ENCODE assay signal across 7 cellular contexts in the genomic region with DNA sequence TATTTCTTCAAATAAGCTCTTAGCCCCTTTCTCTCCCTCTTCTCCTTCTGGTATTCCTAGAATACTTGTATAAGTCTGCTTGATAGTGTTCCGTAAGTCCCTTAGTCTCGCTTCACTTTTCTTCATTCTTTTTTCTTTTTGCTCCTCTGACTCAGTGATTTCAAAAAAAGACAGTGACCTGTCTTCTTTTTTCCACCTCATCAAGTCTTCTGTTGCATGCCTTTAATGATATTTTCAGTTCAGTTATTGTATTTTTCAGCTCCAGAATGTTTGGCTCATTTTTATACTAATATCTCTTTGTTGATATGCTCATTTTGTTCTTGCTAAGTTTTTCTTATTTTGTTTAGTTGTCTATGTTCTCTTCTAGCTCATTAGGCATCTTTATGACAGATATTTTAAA.
"Had no signal": no experiment of that assay in that cellular context is flagged by ENCODE, and none has a peak within 500 bp of the region (broad histone marks: within the 10 kb centered on the region; RNA-seq: fewer than 3 reads in every experiment).

No MANE protein-coding gene starts in this region.

- H3K4me1 ChIP-seq: HAP-1 had no signal

- DNase-seq: GM23248, GOT3, H7, KG1 had no signal

- ATAC-seq: HCT116 had no signal

- H2AFZ ChIP-seq: GM23248 had no signal

- FAIRE-seq: HTR-8/SVneo had no signal

- H3K27ac ChIP-seq: GM23248 had no signal

- H3K9ac ChIP-seq: GM23248 had no signal

- H3K4me3 ChIP-seq: GM23248, HAP-1 had no signal
